ENCODE assay signal across 1 cellular context in the genomic region with DNA sequence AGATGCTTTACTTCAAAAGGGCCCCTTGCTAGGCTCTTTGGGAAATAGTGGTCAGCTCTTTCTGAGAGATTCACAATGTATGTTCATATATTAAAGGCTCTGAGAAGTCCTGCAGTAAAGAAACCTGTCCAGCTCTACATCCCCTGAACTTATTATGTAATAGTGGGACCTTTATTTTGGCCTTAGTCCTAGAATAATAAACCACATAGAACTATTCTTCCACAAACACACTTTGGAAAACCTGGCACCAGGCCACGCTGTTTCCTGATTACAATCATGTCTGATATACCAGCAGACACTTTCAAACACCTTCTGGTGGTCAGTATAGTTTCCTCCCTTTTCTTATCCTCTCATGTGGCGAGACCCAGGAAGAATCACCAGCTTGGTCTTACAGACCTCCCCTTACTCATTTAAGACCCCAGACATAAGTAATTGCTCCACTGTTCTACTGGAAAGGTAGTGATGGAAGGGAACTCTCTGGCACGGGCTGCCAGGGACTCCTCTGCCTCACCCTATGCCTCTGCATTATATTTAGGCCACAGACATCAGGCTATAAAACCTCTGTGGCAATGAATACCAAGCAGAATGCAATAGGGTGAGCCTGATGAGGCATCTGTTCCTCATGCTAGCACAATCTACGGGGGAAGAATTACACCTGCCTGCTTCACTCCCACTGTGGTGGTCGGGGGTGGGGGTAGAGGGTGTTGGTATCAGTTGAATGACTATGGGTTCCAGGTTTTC.
A peak's percentile ranks its signal among the peaks of the same experiment; 100 is the strongest.
TF ChIP-seq lines count a peak whose summit lies in the region.

No MANE protein-coding gene starts in this region.

TF ChIP-seq in K562, 482 proteins besides CTCF, POLR2A, EP300 and RAD21:
- TF ChIP-seq TEAD4 (IDR thresholded peaks at IDR 0.05; ENCODE audit: low read length) (no peak), TEAD4 (CRISPR knock-in tag; IDR thresholded peaks at IDR 0.05; ENCODE audit: borderline replicate concordance) (no peak), RBM25 (IDR thresholded peaks at IDR 0.05; ENCODE audit: low read depth, low read length, severe bottlenecking) (peak; percentile 50), ZNF239 (CRISPR knock-in tag; IDR thresholded peaks at IDR 0.05) (peak; percentile 92), ZNF212 (CRISPR knock-in tag; IDR thresholded peaks at IDR 0.05) (no peak)
